Comparison of ENCODE assay signal across 17 cellular contexts in the genomic region with DNA sequence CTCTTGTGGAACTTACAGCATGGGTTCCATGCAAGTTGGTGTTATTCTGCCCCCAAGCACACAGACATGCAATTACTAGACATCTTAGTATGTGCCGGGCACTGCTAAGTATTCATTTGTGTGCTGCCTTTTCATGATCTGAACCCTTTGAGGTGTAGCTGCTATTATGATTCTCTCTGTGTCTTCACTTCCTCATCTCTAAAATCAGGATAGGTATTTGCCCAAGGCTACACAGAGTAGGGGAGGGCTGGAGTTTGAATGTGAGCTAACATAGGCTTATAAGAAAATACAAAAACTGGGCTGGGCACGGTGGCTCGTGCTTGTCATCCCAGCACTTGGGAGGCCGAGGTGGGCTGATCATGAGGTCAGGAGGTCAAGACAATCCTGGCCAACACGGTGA. TPM values are rescaled to one million over a fixed set of nuclear protein-coding genes. Genes with fewer than 3 reads are reported as not detected.
DNase-seq lines count a peak whose midpoint lies in the region; ATAC-seq, FAIRE-seq and TF ChIP-seq lines count a peak whose summit lies in the region.
"Had no signal": no experiment of that assay in that cellular context is flagged by ENCODE, and none has a peak within 500 bp of the region (broad histone marks: within the 10 kb centered on the region; RNA-seq: fewer than 3 reads in every experiment).

No MANE protein-coding gene starts in this region.

- H3K27me3 Mint-ChIP-seq in activated CD4-positive, alpha-beta T cell treated with anti-CD3 and anti-CD28 coated beads for 36 hours, result no peaks in the 10 kb centered on the region
- H3K27me3 Mint-ChIP-seq in activated naive CD8-positive, alpha-beta T cell treated with anti-CD3 and anti-CD28 coated beads for 36 hours, result no peaks in the 10 kb centered on the region
- H3K27me3 Mint-ChIP-seq in activated naive CD8-positive, alpha-beta T cell treated with anti-CD3 and anti-CD28 coated beads, Interleukin-2, amount 50 U/mL, for 24 hours, result no peaks in the 10 kb centered on the region
- H3K27me3 Mint-ChIP-seq: CD4-positive, alpha-beta memory T cell had no signal

- H3K9me3 ChIP-seq in GM12878 (replicated peaks; ENCODE audit: control insufficient read depth, insufficient read depth, low read length), result no peaks in the 10 kb centered on the region
- H3K9me3 ChIP-seq: A549, BLaER1, HAP-1 had no signal

- H3K4me3 ChIP-seq in GM12878, result no peak overlapping the region
- H3K4me3 ChIP-seq: A549, BLaER1, HAP-1 had no signal

- no TSS peak for BruUV-seq in GM12878 (replicated peaks; lab: Mats Ljungman, UMichigan)

- no peak for TF ChIP-seq EP300 in GM12878 (IDR thresholded peaks at IDR 0.05; ENCODE audit: borderline replicate concordance in 1 of 2, control insufficient read depth in 1 of 2, low read depth in 2 of 2, low read length in 2 of 2)

- peak overlapping the region; percentile 14 for H3K27ac Mint-ChIP-seq in activated CD4-positive, alpha-beta T cell treated with anti-CD3 and anti-CD28 coated beads for 36 hours
- peak overlapping the region; percentile 6 for H3K27ac Mint-ChIP-seq in activated naive CD8-positive, alpha-beta T cell treated with anti-CD3 and anti-CD28 coated beads for 36 hours
- no peak overlapping the region for H3K27ac Mint-ChIP-seq in activated naive CD8-positive, alpha-beta T cell treated with anti-CD3 and anti-CD28 coated beads, Interleukin-2, amount 50 U/mL, for 24 hours
- H3K27ac Mint-ChIP-seq: CD14-positive monocyte had no signal

- TF ChIP-seq RAD21 in GM12878 (IDR thresholded peaks at IDR 0.05; ENCODE audit: insufficient read depth, low read depth, low read length), result no peak

- POLR2A ChIA-PET in activated CD4-positive, alpha-beta T cell treated with anti-CD3 and anti-CD28 coated beads for 36 hours (lab: Charles Lee), result no interaction called here
- POLR2A ChIA-PET in GM12878 (lab: Charles Lee), result no interaction called here

- no peaks in the 10 kb centered on the region for H4K20me1 ChIP-seq in GM12878 (ENCODE audit: control insufficient read depth, insufficient read depth)
- H4K20me1 ChIP-seq: BLaER1 had no signal

- H2AFZ ChIP-seq in GM12878 (ENCODE audit: control insufficient read depth, low read depth, low read length), result no peak overlapping the region

- H3K36me3 Mint-ChIP-seq in activated CD4-positive, alpha-beta T cell treated with anti-CD3 and anti-CD28 coated beads for 36 hours (ENCODE audit: low read depth), result peaks cover 39% of the 10 kb centered on the region
- H3K36me3 Mint-ChIP-seq in activated naive CD8-positive, alpha-beta T cell treated with anti-CD3 and anti-CD28 coated beads for 36 hours, result peaks cover 12% of the 10 kb centered on the region
- H3K36me3 Mint-ChIP-seq in activated naive CD8-positive, alpha-beta T cell treated with anti-CD3 and anti-CD28 coated beads, Interleukin-2, amount 50 U/mL, for 24 hours (ENCODE audit: low read depth), result peaks cover 39% of the 10 kb centered on the region

- FAIRE-seq in GM12878 (lab: Jason Lieb, UNC), result no peak
- FAIRE-seq: A549, H1 had no signal

- CTCF ChIA-PET in activated CD4-positive, alpha-beta T cell treated with anti-CD3 and anti-CD28 coated beads for 36 hours (lab: Charles Lee), result interaction anchor here (0.7 to 2.1 kb wide), 6 partner anchors 10 to 218 kb away, joined by 3 to 16 read pairs (median 3); no protein-coding TSS in a partner anchor
- CTCF ChIA-PET in GM12878 (lab: Yijun Ruan, JAX), result interaction anchor here (1.2 to 2.7 kb wide), 6 partner anchors 8 to 681 kb away, joined by 3 to 21 read pairs (median 10); no protein-coding TSS in a partner anchor

- ATAC-seq in activated CD4-positive, alpha-beta T cell treated with anti-CD3 and anti-CD28 coated beads for 36 hours, result no peak
- no peak for ATAC-seq in activated naive CD8-positive, alpha-beta T cell treated with anti-CD3 and anti-CD28 coated beads, Interleukin-2, amount 50 U/mL, for 24 hours
- no peak; the same call in 2 of the 3 replicates for ATAC-seq in GM12878
- ATAC-seq: A549 had no signal

- no peak for DNase-seq in activated CD4-positive, alpha-beta T cell treated with anti-CD3 and anti-CD28 coated beads for 36 hours
- DNase-seq in activated CD4-positive, alpha-beta T cell treated with anti-CD3 and anti-CD28 coated beads for 4 hours, result no peak
- no peak for DNase-seq in activated naive CD8-positive, alpha-beta T cell treated with anti-CD3 and anti-CD28 coated beads for 36 hours
- DNase-seq in activated naive CD8-positive, alpha-beta T cell treated with anti-CD3 and anti-CD28 coated beads, Interleukin-2, amount 50 U/mL, for 24 hours, result no peak
- DNase-seq in GM12878 (ENCODE audit: low read depth, low spot score) (no peak), caudate nucleus (lab: John Stamatoyannopoulos, UW) (no peak), AG08395 (ENCODE audit: low spot score) (no peak)
- DNase-seq: Calu3; CD4-positive, alpha-beta memory T cell; GF-D8 had no signal

- no peak overlapping the region for H3K27ac ChIP-seq in GM12878 (ENCODE audit: control insufficient read depth, insufficient read depth)
- no peak overlapping the region for H3K27ac ChIP-seq in caudate nucleus (ENCODE audit: low read depth, low read length)
- H3K27ac ChIP-seq: 22Rv1, A549, BLaER1 had no signal

- no peaks in the 10 kb centered on the region for H3K27me3 ChIP-seq in GM12878 (replicated peaks in 1 of 2; ENCODE audit: control insufficient read depth in 2 of 2, insufficient read depth in 2 of 2, low read length in 1 of 2)
- H3K27me3 ChIP-seq: BLaER1 had no signal

- RAD21 ChIA-PET in GM12878 (lab: Charles Lee; ENCODE audit: unreplicated experiment), result interaction anchor here (0.7 to 1.2 kb wide), 2 partner anchors 12 to 681 kb away, joined by 3 to 4 read pairs; no protein-coding TSS in a partner anchor

- no peak overlapping the region for H3K4me2 ChIP-seq in GM12878 (ENCODE audit: control insufficient read depth, insufficient read depth)
- H3K4me2 ChIP-seq: A549, BLaER1 had no signal

- WGBS in GM12878 (ENCODE audit: insufficient coverage, insufficient replicate concordance, low lambda C conversion rate, missing lambda C conversion rate), result 92% methylated on average over 5 of the region's 5 CpGs

- intact Hi-C loops in activated CD4-positive, alpha-beta T cell treated with anti-CD3 and anti-CD28 coated beads for 36 hours (cut with DNase I, micrococcal nuclease), result loop anchor here in 1 of 2 experiments (10.0 kb wide), 1 partner anchor 372 kb away; a partner anchor contains a TSS
- intact Hi-C loops in GM12878 (cut with micrococcal nuclease; ENCODE audit: unreplicated experiment), result loop anchor here (10.0 kb wide), 1 partner anchor 372 kb away; a partner anchor contains a TSS

- TF ChIP-seq POLR2A in GM12878 (IDR thresholded peaks at IDR 0.05; ENCODE audit: low read depth, low read length), result no peak

- H3K79me2 ChIP-seq in GM12878 (ENCODE audit: control insufficient read depth, insufficient read depth, low read length), result no peaks in the 10 kb centered on the region

- no peak for TF ChIP-seq CTCF in GM12878 (IDR thresholded peaks at IDR 0.05 in 2 of 3, conservative IDR thresholded peaks at IDR 0.05 in 1 of 3; ENCODE audit: control insufficient read depth in 2 of 3, extremely low read depth in 1 of 3, insufficient read depth in 1 of 3, low read depth in 3 of 3, low read length in 3 of 3)

- SMC1A ChIA-PET in GM12878 (lab: Charles Lee; ENCODE audit: uncharacterized antibody, unreplicated experiment), result interaction anchor here (1.1 to 2.7 kb wide), 5 partner anchors 10 to 680 kb away, joined by 3 to 16 read pairs (median 3); no protein-coding TSS in a partner anchor

- no peak overlapping the region for H3K9ac ChIP-seq in GM12878 (ENCODE audit: control insufficient read depth, insufficient read depth, low read length)
- H3K9ac ChIP-seq: BLaER1 had no signal

- H3K4me3 Mint-ChIP-seq in activated CD4-positive, alpha-beta T cell treated with anti-CD3 and anti-CD28 coated beads for 36 hours, result no peak overlapping the region
- no peak overlapping the region for H3K4me3 Mint-ChIP-seq in activated naive CD8-positive, alpha-beta T cell treated with anti-CD3 and anti-CD28 coated beads for 36 hours
- no peak overlapping the region for H3K4me3 Mint-ChIP-seq in activated naive CD8-positive, alpha-beta T cell treated with anti-CD3 and anti-CD28 coated beads, Interleukin-2, amount 50 U/mL, for 24 hours
- H3K4me3 Mint-ChIP-seq: CD14-positive monocyte had no signal

- H3K4me1 Mint-ChIP-seq in activated CD4-positive, alpha-beta T cell treated with anti-CD3 and anti-CD28 coated beads for 36 hours, result peaks cover 4% of the 10 kb centered on the region
- H3K4me1 Mint-ChIP-seq in activated naive CD8-positive, alpha-beta T cell treated with anti-CD3 and anti-CD28 coated beads for 36 hours, result peaks cover 2% of the 10 kb centered on the region
- peaks cover 4% of the 10 kb centered on the region for H3K4me1 Mint-ChIP-seq in activated naive CD8-positive, alpha-beta T cell treated with anti-CD3 and anti-CD28 coated beads, Interleukin-2, amount 50 U/mL, for 24 hours
- H3K4me1 Mint-ChIP-seq: CD4-positive, alpha-beta memory T cell had no signal

- H3K9me3 Mint-ChIP-seq in activated CD4-positive, alpha-beta T cell treated with anti-CD3 and anti-CD28 coated beads for 36 hours (ENCODE audit: low read depth), result no peaks in the 10 kb centered on the region
- H3K9me3 Mint-ChIP-seq in activated naive CD8-positive, alpha-beta T cell treated with anti-CD3 and anti-CD28 coated beads for 36 hours, result no peaks in the 10 kb centered on the region
- H3K9me3 Mint-ChIP-seq in activated naive CD8-positive, alpha-beta T cell treated with anti-CD3 and anti-CD28 coated beads, Interleukin-2, amount 50 U/mL, for 24 hours, result no peaks in the 10 kb centered on the region
- H3K9me3 Mint-ChIP-seq: CD14-positive monocyte; CD4-positive, alpha-beta memory T cell had no signal

- peaks cover 3% of the 10 kb centered on the region; the same call in 1 of the 2 replicates for H3K4me1 ChIP-seq in GM12878 (ENCODE audit: control insufficient read depth, insufficient read depth, low read length)
- H3K4me1 ChIP-seq: A549 had no signal

- peaks cover 4 to 33% of the 10 kb centered on the region in 2 experiments for H3K36me3 ChIP-seq in GM12878 (ENCODE audit: control insufficient read depth in 2 of 2, insufficient read depth in 2 of 2, low read length in 1 of 2)
- H3K36me3 ChIP-seq: HAP-1 had no signal

- in situ Hi-C loops in GM12878 (cut with MboI), result no loop called here

RNA-seq across cellular contexts. Expression of a gene that starts 27.2 kb away (rescaled TPM):
- total RNA-seq in activated CD4-positive, alpha-beta T cell treated with anti-CD3 and anti-CD28 coated beads for 36 hours, result 10 to 100 TPM; 33.9 to 37.0 TPM
- 10 to 100 TPM; 44.1 to 44.5 TPM for total RNA-seq in activated naive CD8-positive, alpha-beta T cell treated with anti-CD3 and anti-CD28 coated beads for 36 hours
- 64.9 and 71.2 TPM in 2 replicates for total RNA-seq in GM12878 (2013; cell fraction: nucleolus; rRNA removed)
- total RNA-seq in GM12878 (2014; rRNA removed) (40.0 and 49.3 TPM in 2 replicates), GM12878 (2014; rRNA removed; fragmentation: Illumina TruSeq; extraction: Trizol) (48.2 and 50.1 TPM in 2 replicates), GM12878 (2021) (29.4 and 32.1 TPM in 2 replicates)
- 11.0 TPM for polyA plus RNA-seq in GM12878 (2011; ENCODE audit: low read depth)
- polyA plus RNA-seq in GM12878 (2011; rRNA removed) (54.5 and 67.1 TPM in 2 replicates), GM12878 (2014; fragmentation: Illumina TruSeq; extraction: Trizol) (46.8 and 60.0 TPM in 2 replicates), GM12878 (2014; fragmentation: Nextera tagmentation; extraction: Ambion mirVana) (100 to 1,000 TPM in 1 of 2 experiments, 10 to 100 TPM in 1; 58.7 to 115 TPM), GM12878 (2014; rRNA removed) (28.6 and 33.2 TPM in 2 replicates), GM12878 (2016; fragmentation: Nextera tagmentation; extraction: Ambion mirVana) (10 to 100 TPM; 68.0 to 69.1 TPM)
- polyA plus RNA-seq in GM12878 (2011; cell fraction: cytosol; rRNA removed), result 28.0 and 31.5 TPM in 2 replicates
- 42.0 and 50.3 TPM in 2 replicates for polyA plus RNA-seq in GM12878 (2011; cell fraction: nucleus; rRNA removed)
- polyA plus RNA-seq in GM12878 (2012), result 14.3 and 18.9 TPM in 2 replicates
- polyA minus RNA-seq in GM12878 (2011; rRNA and poly(A)+ RNA removed), result 34.3 and 57.3 TPM in 2 replicates
- 8.0 and 12.3 TPM in 2 replicates for polyA minus RNA-seq in GM12878 (2011; cell fraction: cytosol; rRNA and poly(A)+ RNA removed)
- polyA minus RNA-seq in GM12878 (2011; cell fraction: nucleus; rRNA and poly(A)+ RNA removed), result 18.4 and 27.4 TPM in 2 replicates

RNA-seq across cellular contexts. Expression of a gene that starts 27.5 kb away (rescaled TPM):
- total RNA-seq in activated CD4-positive, alpha-beta T cell treated with anti-CD3 and anti-CD28 coated beads for 36 hours, result 1 to 10 TPM in 1 of 2 experiments, under 1 TPM in 1; 0.83 to 1.3 TPM
- 1 to 10 TPM in 1 of 2 experiments, under 1 TPM in 1; 0.90 to 1.1 TPM for total RNA-seq in activated naive CD8-positive, alpha-beta T cell treated with anti-CD3 and anti-CD28 coated beads for 36 hours
- total RNA-seq in GM12878 (2013; cell fraction: nucleolus; rRNA removed), result 1.6 and 2.1 TPM in 2 replicates
- total RNA-seq in GM12878 (2014; rRNA removed) (0.56 and 1.0 TPM in 2 replicates), GM12878 (2014; rRNA removed; fragmentation: Illumina TruSeq; extraction: Trizol) (0.55 and 1.1 TPM in 2 replicates), GM12878 (2021) (1.0 TPM in 2 replicates)
- not detected for polyA plus RNA-seq in GM12878 (2011; ENCODE audit: low read depth)
- polyA plus RNA-seq in GM12878 (2011; rRNA removed) (0.49 and 0.68 TPM in 2 replicates), GM12878 (2014; fragmentation: Illumina TruSeq; extraction: Trizol) (0.47 and 0.65 TPM in 2 replicates), GM12878 (2014; fragmentation: Nextera tagmentation; extraction: Ambion mirVana) (1 to 10 TPM in 1 of 2 experiments, under 1 TPM in 1; 0.97 to 1.3 TPM), GM12878 (2014; rRNA removed) (1.1 and 1.4 TPM in 2 replicates), GM12878 (2016; fragmentation: Nextera tagmentation; extraction: Ambion mirVana) (1 to 10 TPM in 1 of 2 experiments, under 1 TPM in 1; 0.87 to 1.6 TPM)
- 0.12 and 0.22 TPM in 2 replicates for polyA plus RNA-seq in GM12878 (2011; cell fraction: cytosol; rRNA removed)
- 0.12 and 0.31 TPM in 2 replicates for polyA plus RNA-seq in GM12878 (2011; cell fraction: nucleus; rRNA removed)
- 0.61 and 0.65 TPM in 2 replicates for polyA plus RNA-seq in GM12878 (2012)
- 0.52 and 1.0 TPM in 2 replicates for polyA minus RNA-seq in GM12878 (2011; rRNA and poly(A)+ RNA removed)
- polyA minus RNA-seq in GM12878 (2011; cell fraction: cytosol; rRNA and poly(A)+ RNA removed), result not detected in 2 replicates
- polyA minus RNA-seq in GM12878 (2011; cell fraction: nucleus; rRNA and poly(A)+ RNA removed), result 0.48 TPM in 2 replicates
- total RNA-seq: HT-29 had no signal
- polyA plus RNA-seq: CD14-positive monocyte had no signal
